ENCODE assay signal across 19 cellular contexts in the genomic region with DNA sequence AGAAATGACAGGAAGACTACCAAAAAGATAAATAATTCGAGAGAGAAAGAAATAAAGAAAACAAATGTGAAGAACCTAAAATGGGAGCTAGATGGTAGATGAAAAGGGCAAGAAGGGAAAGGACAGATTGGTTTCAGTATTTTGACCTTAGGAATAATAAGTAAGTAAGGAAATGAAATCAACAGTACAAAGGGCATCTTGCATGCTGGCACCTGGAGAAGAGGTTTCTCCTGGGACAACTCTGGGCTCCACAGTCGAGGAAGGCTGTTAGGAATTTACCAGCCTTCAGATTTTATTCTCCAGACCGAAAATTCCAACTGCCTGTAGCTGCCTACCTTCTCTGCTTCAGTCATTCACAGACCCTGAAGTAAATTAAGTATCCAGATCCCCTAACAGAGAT.
"Had no signal": no experiment of that assay in that cellular context is flagged by ENCODE, and none has a peak within 500 bp of the region (broad histone marks: within the 10 kb centered on the region; RNA-seq: fewer than 3 reads in every experiment).

No MANE protein-coding gene starts in this region.

- H3K27ac ChIP-seq: body of pancreas, neural progenitor cell, prostate gland, right atrium auricular region had no signal

- ATAC-seq: body of pancreas; stimulated activated naive CD8-positive, alpha-beta T cell treated with anti-CD3 and anti-CD28 coated beads, Interleukin-15, Interleukin-2, amounts not matched to agents 100 U/mL and 50 U/mL, for 24 hours had no signal

- H3K27ac Mint-ChIP-seq: activated CD4-positive, alpha-beta memory T cell treated with anti-CD3 and anti-CD28 coated beads, Interleukin-2, amount 10 ng/mL, durations not matched to agents 7 days and 5 days; activated naive CD8-positive, alpha-beta T cell treated with anti-CD3 and anti-CD28 coated beads, Interleukin-2, amount 10 ng/mL, durations not matched to agents 7 days and 5 days; activated T-cell treated with anti-CD3 and anti-CD28 coated beads, Interleukin-2, amount 50 U/mL, for 24 hours; activated T-helper 2 cell treated with anti-CD3 and anti-CD28 coated beads, Interferon-gamma antibody, Interleukin-2, Interleukin-4, amounts not matched to agents 10 μg/mL and 5 μg/mL and 100 μg/mL, durations not matched to agents 14 hours and 24 hours and 36 hours; mesothelial cell of epicardium; neural progenitor cell had no signal

- H3K9ac ChIP-seq: neural progenitor cell had no signal

- H3K27me3 Mint-ChIP-seq: activated naive CD8-positive, alpha-beta T cell treated with anti-CD3 and anti-CD28 coated beads, Interleukin-2, amount 10 ng/mL, durations not matched to agents 7 days and 5 days; activated T-cell treated with anti-CD3 and anti-CD28 coated beads, Interleukin-2, amount 50 U/mL, for 24 hours had no signal

- DNase-seq: activated CD4-positive, alpha-beta memory T cell treated with anti-CD3 and anti-CD28 coated beads, Interleukin-2, amount 10 ng/mL, durations not matched to agents 7 days and 5 days; activated CD4-positive, alpha-beta T cell treated with anti-CD3 and anti-CD28 coated beads for 4 hours; activated naive CD4-positive, alpha-beta T cell treated with Interleukin-2 at 50 U/mL for 16 hours; activated naive CD8-positive, alpha-beta T cell treated with anti-CD3 and anti-CD28 coated beads, Interleukin-2, amount 10 ng/mL, durations not matched to agents 7 days and 5 days; activated T-cell treated with anti-CD3 and anti-CD28 coated beads, Interleukin-2, amount 50 U/mL, for 24 hours; amygdala; body of pancreas; dorsolateral prefrontal cortex; foreskin melanocyte; glutamatergic neuron; hypothalamus; islet precursor cell; stimulated activated naive CD8-positive, alpha-beta T cell treated with anti-CD3 and anti-CD28 coated beads, Interleukin-15, Interleukin-2, amounts not matched to agents 100 U/mL and 50 U/mL, for 24 hours had no signal

- H3K4me1 ChIP-seq: body of pancreas, prostate gland had no signal

- H3K9me3 ChIP-seq: body of pancreas, prostate gland had no signal

- H3K9me3 Mint-ChIP-seq: activated T-cell treated with anti-CD3 and anti-CD28 coated beads, Interleukin-2, amount 50 U/mL, for 24 hours had no signal

- H3K4me3 Mint-ChIP-seq: activated CD4-positive, alpha-beta memory T cell treated with anti-CD3 and anti-CD28 coated beads, Interleukin-2, amount 10 ng/mL, durations not matched to agents 7 days and 5 days; activated naive CD8-positive, alpha-beta T cell treated with anti-CD3 and anti-CD28 coated beads, Interleukin-2, amount 10 ng/mL, durations not matched to agents 7 days and 5 days; activated T-cell treated with anti-CD3 and anti-CD28 coated beads, Interleukin-2, amount 50 U/mL, for 24 hours; mesothelial cell of epicardium; neural progenitor cell had no signal

- H3K36me3 ChIP-seq: neural progenitor cell, prostate gland, right atrium auricular region had no signal

- H3K4me3 ChIP-seq: body of pancreas, dorsolateral prefrontal cortex, lung, neural progenitor cell, prostate gland, right atrium auricular region had no signal

- H3K4me2 ChIP-seq: neural progenitor cell had no signal

- H3K27me3 ChIP-seq: body of pancreas, dorsolateral prefrontal cortex, neural progenitor cell, right atrium auricular region had no signal

- H2AFZ ChIP-seq: neural progenitor cell had no signal
